ENCODE assay signal across 8 cellular contexts in genomic region chr12:7060353-7060954, GRCh38. TPM values are rescaled to one million over a fixed set of nuclear protein-coding genes. Genes with fewer than 3 reads are reported as not detected.
A peak's percentile ranks its signal among the peaks of the same experiment; 100 is the strongest.
DNase-seq lines count a peak whose midpoint lies in the region; ATAC-seq, FAIRE-seq and TF ChIP-seq lines count a peak whose summit lies in the region.

TSS of gene C1S (plus strand) at chr12:7060718. CDS start at chr12:7061913, 1,195 bp downstream.

- H3K79me1 ChIP-seq in mesenchymal stem cell (replicated peaks; ENCODE audit: low read length, poor library complexity, severe bottlenecking) = no peaks in the 10 kb centered on the region

- peak within 1 kb of the TSS; percentile 62 to 91 for H3K18ac ChIP-seq in mesenchymal stem cell (ENCODE audit: low read depth in 1 of 2, low read length in 2 of 2)

- H3K9me3 ChIP-seq in A549 (no peaks in the 10 kb centered on the region), endodermal cell (ENCODE audit: control insufficient read depth, low read length) (no peaks in the 10 kb centered on the region), mesenchymal stem cell (ENCODE audit: control insufficient read depth, low read length) (no peaks in the 10 kb centered on the region), upper lobe of left lung (no peaks in the 10 kb centered on the region)
- no peaks in the 10 kb centered on the region for H3K9me3 ChIP-seq in CD4-positive, alpha-beta memory T cell (ENCODE audit: control insufficient read depth in 1 of 2, low read length in 2 of 2)

- DNase-seq in A549 (ENCODE audit: low read depth in 1 of 2, low spot score in 1 of 2) (peak; percentile 93 to 95), NCI-H1092 (lab: John Stamatoyannopoulos, UW) (peak; percentile 3), endodermal cell (peak; percentile 89), mesenchymal stem cell (peak; percentile 99), upper lobe of left lung (peak; percentile 37 to 80), NCI-H1048 (lab: John Stamatoyannopoulos, UW) (no peak), T-helper 2 cell (no peak)
- no peak for DNase-seq in CD4-positive, alpha-beta memory T cell

- H3K4me3 Mint-ChIP-seq in endodermal cell = peak within 1 kb of the TSS; percentile 29
- H3K4me3 Mint-ChIP-seq in CD4-positive, alpha-beta memory T cell = no peak within 1 kb of the TSS

- TF ChIP-seq CTCF in A549 (IDR thresholded peaks at IDR 0.05) (peak; percentile 96), endodermal cell (conservative IDR thresholded peaks at IDR 0.05) (peak; percentile 92), upper lobe of left lung (IDR thresholded peaks at IDR 0.05) (peak; percentile 64 to 88 (median 78))

- peak within 1 kb of the TSS; percentile 85 for H3K27ac Mint-ChIP-seq in endodermal cell
- peak within 1 kb of the TSS in 1 of 7 donors; percentile 7 for H3K27ac Mint-ChIP-seq in CD4-positive, alpha-beta memory T cell

- CTCF ChIA-PET in A549 (lab: Yijun Ruan, JAX) = interaction anchor here (0.6 to 16.5 kb wide), 33 partner anchors 8 to 399 kb away, joined by 3 to 309 read pairs (median 5); partner anchors contain the start of genes C1R, C1RL, LPCAT3 and PTPN6
- CTCF ChIA-PET in CD4-positive, alpha-beta memory T cell (lab: Charles Lee; ENCODE audit: partially characterized antibody) = no interaction called here

- TF ChIP-seq EP300 in A549 (IDR thresholded peaks at IDR 0.05) (no peak), upper lobe of left lung (IDR thresholded peaks at IDR 0.05) (peak; percentile 81 to 96 (median 90))

- H4K8ac ChIP-seq in mesenchymal stem cell (ENCODE audit: low read length) = peak within 1 kb of the TSS; percentile 94

- H3K36me3 ChIP-seq in endodermal cell (ENCODE audit: control insufficient read depth, insufficient read depth, low read length) (no peaks in the 10 kb centered on the region), mesenchymal stem cell (ENCODE audit: control insufficient read depth in 1 of 2, insufficient read depth in 2 of 2, low read depth in 1 of 2, low read length in 2 of 2) (peaks cover 0 to 33% of the 10 kb centered on the region in 2 experiments), upper lobe of left lung (no peaks in the 10 kb centered on the region)
- no peaks in the 10 kb centered on the region for H3K36me3 ChIP-seq in CD4-positive, alpha-beta memory T cell (ENCODE audit: insufficient read depth, low read length)

- WGBS in A549 (ENCODE audit: missing lambda C conversion rate) = 18% methylated on average over 8 of the region's 10 CpGs
- 49 to 52% methylated on average over 10 of the region's 10 CpGs for WGBS in endodermal cell (ENCODE audit: insufficient coverage in 1 of 2, insufficient read length in 1 of 2), 2 experiments
- 23% methylated on average over 8 of the region's 10 CpGs for WGBS in mesenchymal stem cell
- WGBS in upper lobe of left lung, 2 donors = 23 to 33% methylated on average over 10 of the region's 10 CpGs

- H2AK5ac ChIP-seq in mesenchymal stem cell (ENCODE audit: low read length, severe bottlenecking) = peak within 1 kb of the TSS; percentile 67

- peaks cover 14% of the 10 kb centered on the region for H3K4me1 Mint-ChIP-seq in endodermal cell
- no peaks in the 10 kb centered on the region for H3K4me1 Mint-ChIP-seq in CD4-positive, alpha-beta memory T cell

- TF ChIP-seq POLR2A in A549 (IDR thresholded peaks at IDR 0.05; ENCODE audit: low read length) (peak; percentile 30; the same call in 1 of the 2 replicates), upper lobe of left lung (IDR thresholded peaks at IDR 0.05) (peak in 2 of 4 donors; percentile 57 to 67)

- no peaks in the 10 kb centered on the region for H3K36me3 Mint-ChIP-seq in endodermal cell (ENCODE audit: low read depth)
- peaks cover 0 to 4% of the 10 kb centered on the region in 2 donors for H3K36me3 Mint-ChIP-seq in CD4-positive, alpha-beta memory T cell

- H2AFZ ChIP-seq in mesenchymal stem cell (ENCODE audit: low read depth, low read length) = no peak within 1 kb of the TSS

- H3K27ac ChIP-seq in A549 = peak within 1 kb of the TSS; percentile 77 to 93
- H3K27ac ChIP-seq in endodermal cell (ENCODE audit: low read depth, low read length) = no peak within 1 kb of the TSS
- H3K27ac ChIP-seq in mesenchymal stem cell (ENCODE audit: low read length, poor library complexity, severe bottlenecking) = no peak within 1 kb of the TSS
- H3K27ac ChIP-seq in upper lobe of left lung = peak within 1 kb of the TSS; percentile 60 to 85 (median 74)
- H3K27ac ChIP-seq in CD4-positive, alpha-beta memory T cell (ENCODE audit: low read depth, low read length) = no peak within 1 kb of the TSS

- H3K14ac ChIP-seq in mesenchymal stem cell (ENCODE audit: low read length in 2 of 2) = peak within 1 kb of the TSS in 1 of 2 experiments; percentile 46

- peak within 1 kb of the TSS; percentile 15; the same call in 1 of the 3 replicates for H3K4me3 ChIP-seq in A549
- no peak within 1 kb of the TSS for H3K4me3 ChIP-seq in endodermal cell (ENCODE audit: low read length)
- H3K4me3 ChIP-seq in mesenchymal stem cell (ENCODE audit: insufficient read depth in 1 of 2, low read depth in 1 of 2, low read length in 2 of 2) = peak within 1 kb of the TSS in 1 of 2 experiments; percentile 93
- H3K4me3 ChIP-seq in upper lobe of left lung = peak within 1 kb of the TSS in 3 of 4 donors; percentile 14 to 45 (median 43)
- H3K4me3 ChIP-seq in CD4-positive, alpha-beta memory T cell (ENCODE audit: low read length in 2 of 2) = no peak within 1 kb of the TSS

- H2BK15ac ChIP-seq in mesenchymal stem cell (ENCODE audit: low read depth, poor library complexity, severe bottlenecking) = peak within 1 kb of the TSS; percentile 5

- peak within 1 kb of the TSS; percentile 80 for H4K91ac ChIP-seq in mesenchymal stem cell (ENCODE audit: low read length)

- TF ChIP-seq RAD21 in A549 (conservative IDR thresholded peaks at IDR 0.05 in 1 of 2, IDR thresholded peaks at IDR 0.05 in 1 of 2) = peak; percentile 98 to 99

- H3K9ac ChIP-seq in endodermal cell (ENCODE audit: extremely low read depth, low read length, poor library complexity, severe bottlenecking) (no peak within 1 kb of the TSS), mesenchymal stem cell (ENCODE audit: low read length) (peak within 1 kb of the TSS; percentile 96)

- H3K4me2 ChIP-seq in A549 = peak within 1 kb of the TSS; percentile 68
- H3K4me2 ChIP-seq in mesenchymal stem cell (ENCODE audit: low read length, poor library complexity, severe bottlenecking) = no peak within 1 kb of the TSS

- H2BK5ac ChIP-seq in mesenchymal stem cell (ENCODE audit: low read depth, low read length, poor library complexity, severe bottlenecking) = no peak within 1 kb of the TSS

- H3K9me3 Mint-ChIP-seq in endodermal cell = no peaks in the 10 kb centered on the region
- no peaks in the 10 kb centered on the region for H3K9me3 Mint-ChIP-seq in CD4-positive, alpha-beta memory T cell

- FAIRE-seq in A549 (lab: Jason Lieb, UNC) = peak; percentile 95

- H3K4me1 ChIP-seq in A549 (peaks cover 22% of the 10 kb centered on the region), endodermal cell (ENCODE audit: control insufficient read depth, insufficient read depth, low read length) (no peaks in the 10 kb centered on the region), mesenchymal stem cell (ENCODE audit: control insufficient read depth, insufficient read depth, low read depth, low read length) (peaks cover 5% of the 10 kb centered on the region), upper lobe of left lung (peaks cover 6 to 23% (median 13%) of the 10 kb centered on the region in 4 donors)
- H3K4me1 ChIP-seq in CD4-positive, alpha-beta memory T cell (ENCODE audit: insufficient read depth, low read length) = no peaks in the 10 kb centered on the region

- ATAC-seq in A549 = peak; percentile 99
- ATAC-seq in upper lobe of left lung (ENCODE audit: low FRiP score in 2 of 2) = peak; percentile 93 to 98

- H2BK12ac ChIP-seq in mesenchymal stem cell (ENCODE audit: low read length in 2 of 2) = peak within 1 kb of the TSS; percentile 38 to 90

- H3K27me3 Mint-ChIP-seq in endodermal cell (ENCODE audit: insufficient read depth) = peaks cover 5% of the 10 kb centered on the region
- H3K27me3 Mint-ChIP-seq in CD4-positive, alpha-beta memory T cell = peaks cover 23% of the 10 kb centered on the region in 2 donors

- intact Hi-C loops in CD4-positive, alpha-beta memory T cell (cut with micrococcal nuclease) = no loop called here

- no peak within 1 kb of the TSS for H3K23ac ChIP-seq in mesenchymal stem cell (ENCODE audit: low read length in 2 of 2)

- H3K4ac ChIP-seq in mesenchymal stem cell (ENCODE audit: low read depth in 1 of 2, low read length in 2 of 2) = peak within 1 kb of the TSS; percentile 67 to 69

- H3K27me3 ChIP-seq in endodermal cell (ENCODE audit: control insufficient read depth, insufficient read depth, low read length, poor library complexity, severe bottlenecking) = no peaks in the 10 kb centered on the region
- H3K27me3 ChIP-seq in mesenchymal stem cell (ENCODE audit: control insufficient read depth in 1 of 2, insufficient read depth in 1 of 2, low read length in 2 of 2) = peaks cover 0 to 19% of the 10 kb centered on the region in 2 experiments
- H3K27me3 ChIP-seq in upper lobe of left lung = no peaks in the 10 kb centered on the region
- H3K27me3 ChIP-seq in CD4-positive, alpha-beta memory T cell (ENCODE audit: insufficient read depth, low read length) = peaks cover 5% of the 10 kb centered on the region

- H2BK120ac ChIP-seq in mesenchymal stem cell (ENCODE audit: low read depth, low read length) = peak within 1 kb of the TSS; percentile 57

- POLR2A ChIA-PET in A549 (lab: Yijun Ruan, JAX) = interaction anchor here (1.2 to 2.6 kb wide), 6 partner anchors 19 to 129 kb away, joined by 3 to 27 read pairs (median 5); partner anchors contain the start of genes C1R, C1RL and PEX5
- POLR2A ChIA-PET in CD4-positive, alpha-beta memory T cell (lab: Charles Lee; ENCODE audit: partially characterized antibody) = no interaction called here

TF ChIP-seq in A549, 52 proteins besides CTCF, POLR2A, EP300 and RAD21 (continues in another document):
- no peak for TF ChIP-seq FOSB (CRISPR knock-in tag; IDR thresholded peaks at IDR 0.05)
- TF ChIP-seq NFE2L2 (conservative IDR thresholded peaks at IDR 0.05; ENCODE audit: low read length) = peak; percentile 93
- peak; percentile 81 to 92 for TF ChIP-seq CEBPB (IDR thresholded peaks at IDR 0.05)
- TF ChIP-seq ESRRA (IDR thresholded peaks at IDR 0.05; ENCODE audit: borderline replicate concordance, low read length) = no peak
- TF ChIP-seq SREBF2 (IDR thresholded peaks at IDR 0.05) = no peak

RNA-seq across cellular contexts. Expression of gene C1S, which starts in this region (rescaled TPM):
- polyA plus RNA-seq in A549 (2011; rRNA removed) = 107 and 109 TPM in 2 replicates
- polyA plus RNA-seq in A549 (2012; cell fraction: cytosol; rRNA removed) = 24.7 and 35.9 TPM in 2 replicates
- polyA plus RNA-seq in A549 (2012; cell fraction: nucleus; rRNA removed) = 43.1 and 64.1 TPM in 2 replicates
- 61.2 to 76.2 TPM (median 65.5 TPM) in 3 replicates for polyA plus RNA-seq in A549 (2017; fragmentation: RNase III; extraction: RNeasy Plus Mini Kit Qiagen cat#74134 plus additional on column Dnase treatment)
- polyA minus RNA-seq in A549 (2011; rRNA and poly(A)+ RNA removed) = 51.9 and 53.4 TPM in 2 replicates
- total RNA-seq in endodermal cell = 10 to 100 TPM; 13.4 to 14.3 TPM
- 4.9 TPM for polyA plus RNA-seq in endodermal cell (2013, experiment 1 of 2)
- polyA plus RNA-seq in endodermal cell (2013, experiment 2 of 2) = 4.2 TPM
- 92.4 TPM for polyA plus RNA-seq in mesenchymal stem cell (2013, experiment 1 of 2)
- 91.8 TPM for polyA plus RNA-seq in mesenchymal stem cell (2013, experiment 2 of 2)
- 100 to 1,000 TPM; 146 to 338 (median 208) TPM for total RNA-seq in upper lobe of left lung
- total RNA-seq in CD4-positive, alpha-beta memory T cell = 1 to 10 TPM; 1.3 to 2.6 TPM
- not detected for polyA plus RNA-seq in CD4-positive, alpha-beta memory T cell

Comparison
In these comparisons a context has a peak if more than half of its experiments do, and no peak if none do; other contexts are left out.
1. RNA of gene C1S (total RNA-seq): 146 to 338 TPM in upper lobe of left lung; 13.4 to 14.3 TPM in endodermal cell and 1.3 to 2.6 TPM in CD4-positive, alpha-beta memory T cell; every median in the first group is over 4 times any median in the second.
2. RNA of gene C1S (polyA plus RNA-seq): 24.7 to 109 TPM in A549; not detected in CD4-positive, alpha-beta memory T cell; every median in the first group is over 10 times any median in the second.
3. DNase-seq: peak in A549 (2 of 2), NCI-H1092 (single experiment), endodermal cell (single experiment), mesenchymal stem cell (single experiment) and upper lobe of left lung (2 of 2); none in NCI-H1048 (single experiment), T-helper 2 cell (0 of 5) and CD4-positive, alpha-beta memory T cell (0 of 5).
4. H3K27ac ChIP-seq: peak in A549 (2 of 2) and upper lobe of left lung (4 of 4); none in endodermal cell (single experiment), mesenchymal stem cell (single experiment) and CD4-positive, alpha-beta memory T cell (single experiment).
5. H3K4me3 ChIP-seq: peak in A549 (single experiment) and upper lobe of left lung (3 of 4); none in endodermal cell (single experiment) and CD4-positive, alpha-beta memory T cell (0 of 2).
6. Peak in every context shown above with its lines, with median percentiles within 50 percentile points of each other: CTCF ChIP-seq.